ENCODE assay signal across 24 cellular contexts in genomic region chr6:30696432-30696831, GRCh38.
"Had no signal": no experiment of that assay in that cellular context is flagged by ENCODE, and none has a peak within 500 bp of the region (broad histone marks: within the 10 kb centered on the region; RNA-seq: fewer than 3 reads in every experiment).

No MANE protein-coding gene starts in this region.

- DNase-seq: activated CD4-positive, alpha-beta memory T cell treated with anti-CD3 and anti-CD28 coated beads for 36 hours; activated CD4-positive, alpha-beta T cell treated with anti-CD3 and anti-CD28 coated beads for 36 hours; activated CD4-positive, alpha-beta T cell treated with anti-CD3 and anti-CD28 coated beads, Interleukin-2, amount 10 ng/mL, durations not matched to agents 24 days and 14 days; activated CD4-positive, CD25-positive, alpha-beta regulatory T cell; activated CD4-positive, CD25-positive, alpha-beta regulatory T cell treated with anti-CD3 and anti-CD28 coated beads, Interleukin-2, amount 50 U/mL, for 72 hours; activated CD8-positive, alpha-beta memory T cell treated with anti-CD3 and anti-CD28 coated beads, Interleukin-2, amount 10 ng/mL, durations not matched to agents 7 days and 5 days; activated CD8-positive, alpha-beta memory T cell treated with anti-CD3 and anti-CD28 coated beads, Interleukin-2, amount 50 U/mL, for 4 hours; activated CD8-positive, alpha-beta T cell treated with anti-CD3 and anti-CD28 coated beads, Interleukin-2, amount 10 ng/mL, durations not matched to agents 7 days and 5 days; activated gamma-delta T cell; activated naive CD4-positive, alpha-beta T cell; activated naive CD4-positive, alpha-beta T cell treated with anti-CD3 and anti-CD28 coated beads, Interleukin-2, amount 10 ng/mL, durations not matched to agents 7 days and 5 days; activated naive CD8-positive, alpha-beta T cell treated with anti-CD3 and anti-CD28 coated beads, Interleukin-2, amount 10 ng/mL, durations not matched to agents 7 days and 5 days; activated T-cell treated with anti-CD3 and anti-CD28 coated beads, Interleukin-2, amount 50 U/mL, for 1 hour; activated T-cell treated with anti-CD3 and anti-CD28 coated beads, Interleukin-2, amount 50 U/mL, for 72 hours; caudate nucleus; cortex of kidney; dermis blood vessel endothelial cell; effector CD4-positive, alpha-beta T cell; effector memory CD8-positive, alpha-beta T cell; esophagus squamous epithelium; foreskin melanocyte; head of caudate nucleus; T-helper 2 cell had no signal

- H3K36me3 Mint-ChIP-seq: activated naive CD4-positive, alpha-beta T cell treated with anti-CD3 and anti-CD28 coated beads, Interleukin-2, amount 50 U/mL, for 72 hours had no signal

- H3K9me3 Mint-ChIP-seq: activated CD4-positive, alpha-beta memory T cell treated with anti-CD3 and anti-CD28 coated beads for 36 hours; activated CD4-positive, alpha-beta T cell treated with anti-CD3 and anti-CD28 coated beads, Interleukin-2, amount 10 ng/mL, durations not matched to agents 24 days and 14 days; activated naive CD4-positive, alpha-beta T cell treated with anti-CD3 and anti-CD28 coated beads, Interleukin-2, amount 10 ng/mL, durations not matched to agents 7 days and 5 days; activated naive CD4-positive, alpha-beta T cell treated with anti-CD3 and anti-CD28 coated beads, Interleukin-2, amount 50 U/mL, for 72 hours; activated naive CD8-positive, alpha-beta T cell treated with anti-CD3 and anti-CD28 coated beads, Interleukin-2, amount 10 ng/mL, durations not matched to agents 7 days and 5 days; activated T-cell treated with anti-CD3 and anti-CD28 coated beads, Interleukin-2, amount 50 U/mL, for 72 hours; effector memory CD8-positive, alpha-beta T cell had no signal

- H3K4me3 Mint-ChIP-seq: activated CD4-positive, alpha-beta memory T cell treated with anti-CD3 and anti-CD28 coated beads for 36 hours; activated CD4-positive, alpha-beta T cell treated with anti-CD3 and anti-CD28 coated beads for 36 hours; activated CD4-positive, alpha-beta T cell treated with anti-CD3 and anti-CD28 coated beads, Interleukin-2, amount 10 ng/mL, durations not matched to agents 24 days and 14 days; activated CD8-positive, alpha-beta memory T cell treated with anti-CD3 and anti-CD28 coated beads, Interleukin-2, amount 10 ng/mL, durations not matched to agents 7 days and 5 days; activated CD8-positive, alpha-beta T cell treated with anti-CD3 and anti-CD28 coated beads, Interleukin-2, amount 10 ng/mL, durations not matched to agents 7 days and 5 days; activated naive CD4-positive, alpha-beta T cell treated with anti-CD3 and anti-CD28 coated beads, Interleukin-2, amount 10 ng/mL, durations not matched to agents 7 days and 5 days; activated naive CD8-positive, alpha-beta T cell treated with anti-CD3 and anti-CD28 coated beads, Interleukin-2, amount 10 ng/mL, durations not matched to agents 7 days and 5 days; activated T-cell treated with anti-CD3 and anti-CD28 coated beads, Interleukin-2, amount 50 U/mL, for 72 hours; effector memory CD8-positive, alpha-beta T cell had no signal

- ATAC-seq: activated CD4-positive, alpha-beta T cell treated with anti-CD3 and anti-CD28 coated beads for 36 hours; activated CD8-positive, alpha-beta memory T cell treated with anti-CD3 and anti-CD28 coated beads, Interleukin-2, amount 10 ng/mL, durations not matched to agents 7 days and 5 days; activated CD8-positive, alpha-beta T cell treated with anti-CD3 and anti-CD28 coated beads, Interleukin-2, amount 10 ng/mL, durations not matched to agents 7 days and 5 days; activated naive CD4-positive, alpha-beta T cell treated with anti-CD3 and anti-CD28 coated beads, Interleukin-2, amount 50 U/mL, for 72 hours; activated T-cell treated with anti-CD3 and anti-CD28 coated beads, Interleukin-2, amount 50 U/mL, for 72 hours; effector memory CD8-positive, alpha-beta T cell had no signal

- H3K27me3 ChIP-seq: esophagus squamous epithelium had no signal

- H3K27ac Mint-ChIP-seq: activated CD4-positive, alpha-beta memory T cell treated with anti-CD3 and anti-CD28 coated beads for 36 hours; activated CD4-positive, alpha-beta T cell treated with anti-CD3 and anti-CD28 coated beads for 36 hours; activated CD4-positive, alpha-beta T cell treated with anti-CD3 and anti-CD28 coated beads, Interleukin-2, amount 10 ng/mL, durations not matched to agents 24 days and 14 days; activated CD8-positive, alpha-beta memory T cell treated with anti-CD3 and anti-CD28 coated beads, Interleukin-2, amount 10 ng/mL, durations not matched to agents 7 days and 5 days; activated CD8-positive, alpha-beta T cell treated with anti-CD3 and anti-CD28 coated beads, Interleukin-2, amount 10 ng/mL, durations not matched to agents 7 days and 5 days; activated naive CD4-positive, alpha-beta T cell treated with anti-CD3 and anti-CD28 coated beads, Interleukin-2, amount 10 ng/mL, durations not matched to agents 7 days and 5 days; activated naive CD4-positive, alpha-beta T cell treated with anti-CD3 and anti-CD28 coated beads, Interleukin-2, amount 50 U/mL, for 72 hours; activated naive CD8-positive, alpha-beta T cell treated with anti-CD3 and anti-CD28 coated beads, Interleukin-2, amount 10 ng/mL, durations not matched to agents 7 days and 5 days; activated T-cell treated with anti-CD3 and anti-CD28 coated beads, Interleukin-2, amount 50 U/mL, for 72 hours; effector memory CD8-positive, alpha-beta T cell had no signal

- H3K27me3 Mint-ChIP-seq: activated CD4-positive, alpha-beta memory T cell treated with anti-CD3 and anti-CD28 coated beads for 36 hours; activated CD4-positive, alpha-beta T cell treated with anti-CD3 and anti-CD28 coated beads for 36 hours; activated CD4-positive, alpha-beta T cell treated with anti-CD3 and anti-CD28 coated beads, Interleukin-2, amount 10 ng/mL, durations not matched to agents 24 days and 14 days; activated CD8-positive, alpha-beta memory T cell treated with anti-CD3 and anti-CD28 coated beads, Interleukin-2, amount 10 ng/mL, durations not matched to agents 7 days and 5 days; activated naive CD4-positive, alpha-beta T cell treated with anti-CD3 and anti-CD28 coated beads, Interleukin-2, amount 10 ng/mL, durations not matched to agents 7 days and 5 days; activated naive CD8-positive, alpha-beta T cell treated with anti-CD3 and anti-CD28 coated beads, Interleukin-2, amount 10 ng/mL, durations not matched to agents 7 days and 5 days; effector memory CD8-positive, alpha-beta T cell had no signal

- H3K27ac ChIP-seq: esophagus squamous epithelium had no signal

- H3K9me3 ChIP-seq: esophagus squamous epithelium had no signal

- H3K4me3 ChIP-seq: esophagus squamous epithelium had no signal

- H3K4me1 Mint-ChIP-seq: activated naive CD8-positive, alpha-beta T cell treated with anti-CD3 and anti-CD28 coated beads, Interleukin-2, amount 10 ng/mL, durations not matched to agents 7 days and 5 days had no signal
